ENCODE assay signal across 10 cellular contexts in the genomic region with DNA sequence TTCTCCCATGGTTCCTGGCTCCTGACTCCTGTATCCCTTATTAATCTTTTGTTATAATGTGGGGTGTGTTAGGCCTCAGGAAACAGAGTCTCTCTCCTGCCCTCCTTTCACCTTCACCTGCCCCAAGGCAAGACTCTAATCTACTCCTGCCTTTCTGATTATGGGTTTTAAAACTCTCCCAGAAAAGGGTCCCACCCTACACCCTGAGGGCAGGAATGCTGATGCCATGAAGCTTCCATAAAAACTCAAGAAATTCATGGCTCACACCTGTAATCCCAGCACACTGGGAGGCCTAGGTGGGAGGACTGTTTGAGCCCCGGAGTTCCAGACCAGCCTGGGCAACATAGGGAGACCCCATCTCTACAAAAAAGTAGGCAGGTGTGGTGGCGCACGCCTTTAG.
"Had no signal": no experiment of that assay in that cellular context is flagged by ENCODE, and none has a peak within 500 bp of the region (broad histone marks: within the 10 kb centered on the region; RNA-seq: fewer than 3 reads in every experiment).

No MANE protein-coding gene starts in this region.

- FAIRE-seq: H1, H54 had no signal

- H3K4me3 ChIP-seq: GM23248 had no signal

- H3K4me2 ChIP-seq: KMS-11 had no signal

- DNase-seq: GM23248, H9, HCEC 1CT, IMR-90, Karpas-422, KBM-7 had no signal

- H3K9ac ChIP-seq: GM23248, KMS-11 had no signal

- H3K27ac ChIP-seq: GM23248, HL-60, KMS-11 had no signal

- H2AFZ ChIP-seq: GM23248 had no signal
